18 cellular contexts compared by ENCODE assay signal in genomic region chr20:51062065-51062464, GRCh38. TPM values are rescaled to one million over a fixed set of nuclear protein-coding genes. Genes with fewer than 3 reads are reported as not detected.
A peak's percentile ranks its signal among the peaks of the same experiment; 100 is the strongest.
DNase-seq lines count a peak whose midpoint lies in the region; ATAC-seq lines count a peak whose summit lies in the region.
"Had no signal": no experiment of that assay in that cellular context is flagged by ENCODE, and none has a peak within 500 bp of the region (broad histone marks: within the 10 kb centered on the region; RNA-seq: fewer than 3 reads in every experiment).

No MANE protein-coding gene starts in this region.

- peak overlapping the region; percentile 71 for H3K27ac Mint-ChIP-seq in activated T-helper 2 cell treated with anti-CD3 and anti-CD28 coated beads, Interferon-gamma antibody, Interleukin-2, Interleukin-4, amounts not matched to agents 10 μg/mL and 5 μg/mL and 100 μg/mL, durations not matched to agents 14 hours and 24 hours and 36 hours
- peak overlapping the region; percentile 90 for H3K27ac Mint-ChIP-seq in stimulated activated naive B cell treated with anti-CD40 and anti-IgM and Interleukin-4, amounts not matched to agents 10 μg/mL and 1 μg/mL and 100 μg/mL, for 72 hours
- H3K27ac Mint-ChIP-seq: T-helper 1 cell treated with Interleukin-12 subunit alpha and Interleukin-12 subunit beta and Interleukin-4 antibody, amounts not matched to agents 30 μg/mL and 1 μg/mL, for 36 hours had no signal

- DNase-seq in activated T-cell treated with anti-CD3 and anti-CD28 coated beads for 48 hours (ENCODE audit: low read depth) = peak; percentile 59
- DNase-seq in activated T-cell treated with anti-CD3 and anti-CD28 coated beads, Interleukin-2, amount 50 U/mL, for 1 hour = no peak
- DNase-seq in activated T-helper 2 cell treated with anti-CD3 and anti-CD28 coated beads, Interferon-gamma antibody, Interleukin-2, Interleukin-4, amounts not matched to agents 10 μg/mL and 5 μg/mL and 100 μg/mL, durations not matched to agents 14 hours and 24 hours and 36 hours (ENCODE audit: low spot score) = no peak
- DNase-seq in stimulated activated CD4-positive, alpha-beta T cell treated with anti-CD3 and anti-CD28 coated beads, Interleukin-15, amount 100 ng/mL, for 24 hours = peak; percentile 79
- peak; percentile 59 for DNase-seq in stimulated activated naive B cell treated with anti-CD40 and anti-IgM and Interleukin-4, amounts not matched to agents 10 μg/mL and 1 μg/mL and 100 μg/mL, for 72 hours
- DNase-seq in occipital lobe (lab: John Stamatoyannopoulos, UW) = no peak
- DNase-seq in MV-4-11 (lab: John Stamatoyannopoulos, UW) = no peak
- DNase-seq in SJCRH30 = no peak
- DNase-seq: Caco-2, esophagus squamous epithelium, hypothalamus, NCI-H2081 treated with DMSO at 0.1 percent for 48 hours, NCI-H774, pancreas had no signal

- no peak overlapping the region for H3K4me3 ChIP-seq in SJCRH30
- H3K4me3 ChIP-seq: esophagus squamous epithelium, pancreas, smooth muscle cell had no signal

- no peaks in the 10 kb centered on the region for H3K36me3 ChIP-seq in SJCRH30
- H3K36me3 ChIP-seq: esophagus squamous epithelium, pancreas had no signal

- peak; percentile 80 to 86 for ATAC-seq in stimulated activated naive B cell treated with anti-CD40 and anti-IgM and Interleukin-4, amounts not matched to agents 10 μg/mL and 1 μg/mL and 100 μg/mL, for 72 hours (replicated peaks)
- ATAC-seq: pancreas had no signal

- H3K27me3 Mint-ChIP-seq in activated T-helper 2 cell treated with anti-CD3 and anti-CD28 coated beads, Interferon-gamma antibody, Interleukin-2, Interleukin-4, amounts not matched to agents 10 μg/mL and 5 μg/mL and 100 μg/mL, durations not matched to agents 14 hours and 24 hours and 36 hours (ENCODE audit: low read depth) = peaks cover 19% of the 10 kb centered on the region
- peaks cover 21 to 27% of the 10 kb centered on the region in 2 donors for H3K27me3 Mint-ChIP-seq in stimulated activated naive B cell treated with anti-CD40 and anti-IgM and Interleukin-4, amounts not matched to agents 10 μg/mL and 1 μg/mL and 100 μg/mL, for 72 hours

- H3K36me3 Mint-ChIP-seq in activated T-helper 2 cell treated with anti-CD3 and anti-CD28 coated beads, Interferon-gamma antibody, Interleukin-2, Interleukin-4, amounts not matched to agents 10 μg/mL and 5 μg/mL and 100 μg/mL, durations not matched to agents 14 hours and 24 hours and 36 hours (ENCODE audit: low read depth) = no peaks in the 10 kb centered on the region
- peaks cover 2 to 4% of the 10 kb centered on the region in 2 donors for H3K36me3 Mint-ChIP-seq in stimulated activated naive B cell treated with anti-CD40 and anti-IgM and Interleukin-4, amounts not matched to agents 10 μg/mL and 1 μg/mL and 100 μg/mL, for 72 hours

- H3K9me3 ChIP-seq in SJCRH30 (replicated peaks) = no peaks in the 10 kb centered on the region
- H3K9me3 ChIP-seq: esophagus squamous epithelium, pancreas had no signal

- peaks cover 38% of the 10 kb centered on the region for H3K4me1 Mint-ChIP-seq in activated T-helper 2 cell treated with anti-CD3 and anti-CD28 coated beads, Interferon-gamma antibody, Interleukin-2, Interleukin-4, amounts not matched to agents 10 μg/mL and 5 μg/mL and 100 μg/mL, durations not matched to agents 14 hours and 24 hours and 36 hours (ENCODE audit: low read depth)
- peaks cover 29 to 39% of the 10 kb centered on the region in 2 donors for H3K4me1 Mint-ChIP-seq in stimulated activated naive B cell treated with anti-CD40 and anti-IgM and Interleukin-4, amounts not matched to agents 10 μg/mL and 1 μg/mL and 100 μg/mL, for 72 hours

- no peak overlapping the region for H3K4me3 Mint-ChIP-seq in activated T-helper 2 cell treated with anti-CD3 and anti-CD28 coated beads, Interferon-gamma antibody, Interleukin-2, Interleukin-4, amounts not matched to agents 10 μg/mL and 5 μg/mL and 100 μg/mL, durations not matched to agents 14 hours and 24 hours and 36 hours (ENCODE audit: low read depth)
- H3K4me3 Mint-ChIP-seq in stimulated activated naive B cell treated with anti-CD40 and anti-IgM and Interleukin-4, amounts not matched to agents 10 μg/mL and 1 μg/mL and 100 μg/mL, for 72 hours = peak overlapping the region in 1 of 2 donors; percentile 26
- H3K4me3 Mint-ChIP-seq: T-helper 1 cell treated with Interleukin-12 subunit alpha and Interleukin-12 subunit beta and Interleukin-4 antibody, amounts not matched to agents 30 μg/mL and 1 μg/mL, for 36 hours had no signal

- intact Hi-C loops in activated T-helper 2 cell treated with anti-CD3 and anti-CD28 coated beads, Interferon-gamma antibody, Interleukin-2, Interleukin-4, amounts not matched to agents 10 μg/mL and 5 μg/mL and 100 μg/mL, durations not matched to agents 14 hours and 24 hours and 36 hours (cut with micrococcal nuclease) = loop anchor here (2.0 to 5.0 kb wide), 4 partner anchors 40 to 480 kb away; partner anchors contain the start of genes KCNG1 and NFATC2

- H3K9me3 Mint-ChIP-seq in activated T-helper 2 cell treated with anti-CD3 and anti-CD28 coated beads, Interferon-gamma antibody, Interleukin-2, Interleukin-4, amounts not matched to agents 10 μg/mL and 5 μg/mL and 100 μg/mL, durations not matched to agents 14 hours and 24 hours and 36 hours = peaks cover 38% of the 10 kb centered on the region
- peaks cover 6 to 12% of the 10 kb centered on the region in 2 donors for H3K9me3 Mint-ChIP-seq in stimulated activated naive B cell treated with anti-CD40 and anti-IgM and Interleukin-4, amounts not matched to agents 10 μg/mL and 1 μg/mL and 100 μg/mL, for 72 hours

- no peaks in the 10 kb centered on the region for H3K4me1 ChIP-seq in SJCRH30
- H3K4me1 ChIP-seq: Caco-2, esophagus squamous epithelium, pancreas had no signal

- H3K27ac ChIP-seq in SJCRH30 = no peak overlapping the region
- H3K27ac ChIP-seq: esophagus squamous epithelium, pancreas, RWPE1 had no signal

- no peaks in the 10 kb centered on the region for H3K27me3 ChIP-seq in SJCRH30
- H3K27me3 ChIP-seq: pancreas had no signal

RNA-seq across cellular contexts. Expression of gene KCNG1, which starts 39.2 kb away (rescaled TPM):
- 2.2 and 2.3 TPM in 2 replicates for total RNA-seq in activated T-helper 2 cell treated with anti-CD3 and anti-CD28 coated beads, Interferon-gamma antibody, Interleukin-2, Interleukin-4, amounts not matched to agents 10 μg/mL and 5 μg/mL and 100 μg/mL, durations not matched to agents 14 hours and 24 hours and 36 hours
- total RNA-seq in occipital lobe = 41.3 TPM
- total RNA-seq in SJCRH30 (2014; rRNA removed; shearing (Covaris generic)) = 7.4 and 9.3 TPM in 2 replicates
- total RNA-seq: HT-29 had no signal

Comparison
In these comparisons a context has a peak if more than half of its experiments do, and no peak if none do; other contexts are left out.
1. DNase-seq: peak in activated T-cell treated with anti-CD3 and anti-CD28 coated beads for 48 hours (single experiment), stimulated activated CD4-positive, alpha-beta T cell treated with anti-CD3 and anti-CD28 coated beads, Interleukin-15, amount 100 ng/mL, for 24 hours (single experiment) and stimulated activated naive B cell treated with anti-CD40 and anti-IgM and Interleukin-4, amounts not matched to agents 10 μg/mL and 1 μg/mL and 100 μg/mL, for 72 hours (single experiment); none in activated T-cell treated with anti-CD3 and anti-CD28 coated beads, Interleukin-2, amount 50 U/mL, for 1 hour (single experiment), activated T-helper 2 cell treated with anti-CD3 and anti-CD28 coated beads, Interferon-gamma antibody, Interleukin-2, Interleukin-4, amounts not matched to agents 10 μg/mL and 5 μg/mL and 100 μg/mL, durations not matched to agents 14 hours and 24 hours and 36 hours (single experiment), occipital lobe (single experiment), MV-4-11 (single experiment) and SJCRH30 (0 of 2).